In genomic region chr3:137332296-137332695, GRCh38 we compare ENCODE assay signal across 19 cellular contexts.
"Had no signal": no experiment of that assay in that cellular context is flagged by ENCODE, and none has a peak within 500 bp of the region (broad histone marks: within the 10 kb centered on the region; RNA-seq: fewer than 3 reads in every experiment).

No MANE protein-coding gene starts in this region.

- H3K4me1 Mint-ChIP-seq: activated CD4-positive, alpha-beta T cell treated with anti-CD3 and anti-CD28 coated beads, Interleukin-2, amount 10 ng/mL, durations not matched to agents 7 days and 5 days had no signal

- H3K4me3 Mint-ChIP-seq: activated CD4-positive, alpha-beta T cell treated with anti-CD3 and anti-CD28 coated beads, Interleukin-2, amount 10 ng/mL, durations not matched to agents 7 days and 5 days; activated T-cell treated with anti-CD3 and anti-CD28 coated beads, Interleukin-2, amount 50 U/mL, for 72 hours; natural killer cell treated with Interleukin-12 subunit alpha and Interleukin-12 subunit beta and Interleukin-15 and Interleukin-18, amount 100 ng/mL, for 72 hours had no signal

- H3K36me3 Mint-ChIP-seq: activated naive CD4-positive, alpha-beta T cell treated with anti-CD3 and anti-CD28 coated beads, Interleukin-2, amount 50 U/mL, for 72 hours; natural killer cell treated with Interleukin-12 subunit alpha and Interleukin-12 subunit beta and Interleukin-15 and Interleukin-18, amount 100 ng/mL, for 72 hours had no signal

- H3K36me3 ChIP-seq: left ventricle myocardium inferior, tibial artery had no signal

- H3K27ac Mint-ChIP-seq: activated CD4-positive, alpha-beta T cell treated with anti-CD3 and anti-CD28 coated beads, Interleukin-2, amount 10 ng/mL, durations not matched to agents 7 days and 5 days; activated T-cell treated with anti-CD3 and anti-CD28 coated beads, Interleukin-2, amount 50 U/mL, for 72 hours; natural killer cell treated with Interleukin-12 subunit alpha and Interleukin-12 subunit beta and Interleukin-15 and Interleukin-18, amount 100 ng/mL, for 72 hours had no signal

- H3K27ac ChIP-seq: coronary artery, left ventricle myocardium inferior, tibial artery had no signal

- H3K9me3 Mint-ChIP-seq: activated CD4-positive, alpha-beta T cell treated with anti-CD3 and anti-CD28 coated beads, Interleukin-2, amount 10 ng/mL, durations not matched to agents 7 days and 5 days had no signal

- H3K4me1 ChIP-seq: left ventricle myocardium inferior, tibial artery had no signal

- ATAC-seq: activated T-cell treated with anti-CD3 and anti-CD28 coated beads, Interleukin-2, amount 50 U/mL, for 72 hours; natural killer cell treated with Interleukin-12 subunit alpha and Interleukin-12 subunit beta and Interleukin-15 and Interleukin-18, amount 100 ng/mL, for 72 hours had no signal

- H3K27me3 Mint-ChIP-seq: activated CD4-positive, alpha-beta T cell treated with anti-CD3 and anti-CD28 coated beads, Interleukin-2, amount 10 ng/mL, durations not matched to agents 7 days and 5 days; natural killer cell treated with Interleukin-12 subunit alpha and Interleukin-12 subunit beta and Interleukin-15 and Interleukin-18, amount 100 ng/mL, for 72 hours had no signal

- H3K4me3 ChIP-seq: coronary artery, left ventricle myocardium inferior, tibial artery had no signal

- DNase-seq: activated CD4-positive, alpha-beta T cell treated with anti-CD3 and anti-CD28 coated beads, Interleukin-2, amount 10 ng/mL, durations not matched to agents 7 days and 5 days; activated CD8-positive, alpha-beta memory T cell treated with anti-CD3 and anti-CD28 coated beads, Interleukin-2, amount 50 U/mL, for 48 hours; activated gamma-delta T cell; activated T-cell treated with anti-CD3 and anti-CD28 coated beads, Interleukin-2, amount 50 U/mL, for 72 hours; caudate nucleus; foreskin fibroblast; glutamatergic neuron; left ventricle myocardium inferior; mesenchymal stem cell; nucleus accumbens; posterior cingulate gyrus; retina; stimulated activated CD4-positive, alpha-beta T cell treated with anti-CD3 and anti-CD28 coated beads, Interleukin-15, amount 100 ng/mL, for 24 hours; stimulated activated CD4-positive, alpha-beta T cell treated with anti-CD3 and anti-CD28 coated beads, Interleukin-4, amount 100 ng/mL, for 24 hours; stimulated activated naive CD4-positive, alpha-beta T cell; tibial artery had no signal

- H3K27me3 ChIP-seq: tibial artery had no signal
